15 cellular contexts compared by ENCODE assay signal in genomic region chr6:28737750-28738395, GRCh38.
A peak's percentile ranks its signal among the peaks of the same experiment; 100 is the strongest.
DNase-seq lines count a peak whose midpoint lies in the region; ATAC-seq and TF ChIP-seq lines count a peak whose summit lies in the region.
"Had no signal": no experiment of that assay in that cellular context is flagged by ENCODE, and none has a peak within 500 bp of the region (broad histone marks: within the 10 kb centered on the region; RNA-seq: fewer than 3 reads in every experiment).

No MANE protein-coding gene starts in this region.

- H3K27me3 Mint-ChIP-seq in CD4-positive, alpha-beta memory T cell: peaks cover 57 to 67% of the 10 kb centered on the region in 2 donors
- peaks cover 84% of the 10 kb centered on the region for H3K27me3 Mint-ChIP-seq in H9 (ENCODE audit: low read depth)
- peaks cover 64% of the 10 kb centered on the region for H3K27me3 Mint-ChIP-seq in activated T-helper 2 cell treated with anti-CD3 and anti-CD28 coated beads, Interferon-gamma antibody, Interleukin-2, Interleukin-4, amounts not matched to agents 10 μg/mL and 5 μg/mL and 100 μg/mL, durations not matched to agents 14 hours and 24 hours and 36 hours (ENCODE audit: low read depth)

- CTCF ChIA-PET in CD4-positive, alpha-beta memory T cell (lab: Charles Lee; ENCODE audit: partially characterized antibody): interaction anchor here (0.6 kb wide), 1 partner anchor 199 kb away, joined by 3 read pairs; no protein-coding TSS in a partner anchor

- H4K8ac ChIP-seq in H9 (replicated peaks; ENCODE audit: insufficient read length, low read depth, low read length): no peak overlapping the region

- no peak overlapping the region for H3K56ac ChIP-seq in H9 (ENCODE audit: insufficient read length, low read depth, low read length)

- POLR2A ChIA-PET in CD4-positive, alpha-beta memory T cell (lab: Charles Lee; ENCODE audit: partially characterized antibody): no interaction called here

- peaks cover 61% of the 10 kb centered on the region for H3K27me3 ChIP-seq in CD4-positive, alpha-beta memory T cell (ENCODE audit: insufficient read depth, low read length)
- peaks cover 14% of the 10 kb centered on the region; the same call in 1 of the 2 replicates for H3K27me3 ChIP-seq in H9 (ENCODE audit: insufficient read depth, low read length)
- H3K27me3 ChIP-seq in iPS-20b (ENCODE audit: insufficient read depth, low read length): peaks cover 90% of the 10 kb centered on the region
- H3K27me3 ChIP-seq: vagina had no signal

- no peak overlapping the region for H2BK120ac ChIP-seq in H9 (ENCODE audit: low read depth, low read length, poor library complexity, severe bottlenecking)

- H3K79me1 ChIP-seq in H9 (ENCODE audit: insufficient read depth, low read depth, low read length, poor library complexity, severe bottlenecking): no peaks in the 10 kb centered on the region

- H3K4me3 Mint-ChIP-seq in CD4-positive, alpha-beta memory T cell: peak overlapping the region in 1 of 8 donors; percentile 22
- peak overlapping the region; percentile 72 to 82 for H3K4me3 Mint-ChIP-seq in H9
- peak overlapping the region; percentile 1 for H3K4me3 Mint-ChIP-seq in activated T-helper 2 cell treated with anti-CD3 and anti-CD28 coated beads, Interferon-gamma antibody, Interleukin-2, Interleukin-4, amounts not matched to agents 10 μg/mL and 5 μg/mL and 100 μg/mL, durations not matched to agents 14 hours and 24 hours and 36 hours (ENCODE audit: low read depth)
- H3K4me3 Mint-ChIP-seq: CD4-positive, alpha-beta T cell; natural killer cell treated with Interleukin-12 subunit alpha and Interleukin-12 subunit beta and Interleukin-15 and Interleukin-18, amount 100 ng/mL, for 72 hours had no signal

- no peak overlapping the region for H2BK5ac ChIP-seq in H9 (ENCODE audit: insufficient read length, low read length)

- no peak for DNase-seq in CD4-positive, alpha-beta memory T cell
- DNase-seq in H9 (peak; percentile 60), NCI-H2081 (lab: John Stamatoyannopoulos, UW) (no peak)
- no peak for DNase-seq in activated T-helper 2 cell treated with anti-CD3 and anti-CD28 coated beads, Interferon-gamma antibody, Interleukin-2, Interleukin-4, amounts not matched to agents 10 μg/mL and 5 μg/mL and 100 μg/mL, durations not matched to agents 14 hours and 24 hours and 36 hours (ENCODE audit: low spot score)
- DNase-seq: activated CD4-positive, alpha-beta T cell treated with anti-CD3 and anti-CD28 coated beads, Interleukin-2, amount 50 U/mL, for 48 hours; activated gamma-delta T cell treated with Interleukin-2 at 50 U/mL for 16 hours; CD4-positive, alpha-beta T cell; NCI-H187 treated with DMSO at 0.1 percent for 48 hours had no signal

- no peak overlapping the region for H3K4ac ChIP-seq in H9 (ENCODE audit: low read depth, low read length)

- peak overlapping the region in 4 of 7 donors; percentile 59 to 94 (median 70) for H3K27ac Mint-ChIP-seq in CD4-positive, alpha-beta memory T cell
- no peak overlapping the region; a peak in 1 of 7 replicates for H3K27ac Mint-ChIP-seq in H9
- H3K27ac Mint-ChIP-seq in activated T-helper 2 cell treated with anti-CD3 and anti-CD28 coated beads, Interferon-gamma antibody, Interleukin-2, Interleukin-4, amounts not matched to agents 10 μg/mL and 5 μg/mL and 100 μg/mL, durations not matched to agents 14 hours and 24 hours and 36 hours: no peak overlapping the region
- H3K27ac Mint-ChIP-seq: CD4-positive, alpha-beta T cell; natural killer cell treated with Interleukin-12 subunit alpha and Interleukin-12 subunit beta and Interleukin-15 and Interleukin-18, amount 100 ng/mL, for 72 hours had no signal

- H3K9me3 ChIP-seq in CD4-positive, alpha-beta memory T cell (ENCODE audit: control insufficient read depth in 1 of 2, low read length in 2 of 2): no peaks in the 10 kb centered on the region
- H3K9me3 ChIP-seq in H9 (ENCODE audit: control insufficient read depth, low read depth, low read length) (no peaks in the 10 kb centered on the region), iPS-20b (ENCODE audit: insufficient read depth, low read depth, low read length) (no peaks in the 10 kb centered on the region)
- H3K9me3 ChIP-seq: vagina had no signal

- intact Hi-C loops in CD4-positive, alpha-beta memory T cell (cut with micrococcal nuclease): loop anchor here (10.0 kb wide), 1 partner anchor 77 kb away; no protein-coding TSS in a partner anchor
- intact Hi-C loops in activated T-helper 2 cell treated with anti-CD3 and anti-CD28 coated beads, Interferon-gamma antibody, Interleukin-2, Interleukin-4, amounts not matched to agents 10 μg/mL and 5 μg/mL and 100 μg/mL, durations not matched to agents 14 hours and 24 hours and 36 hours (cut with micrococcal nuclease): loop anchor here (2.0 to 5.0 kb wide), 2 partner anchors 39 to 41 kb away; no protein-coding TSS in a partner anchor

- H2BK15ac ChIP-seq in H9 (ENCODE audit: low read depth, low read length): no peak overlapping the region

- H3K23ac ChIP-seq in H9 (ENCODE audit: insufficient read length, low read depth, low read length): no peak overlapping the region

- H3K27ac ChIP-seq in CD4-positive, alpha-beta memory T cell (ENCODE audit: low read depth, low read length): no peak overlapping the region
- H3K27ac ChIP-seq in H9 (ENCODE audit: insufficient read length, low read depth, low read length): no peak overlapping the region
- H3K27ac ChIP-seq in iPS-20b (ENCODE audit: low read length): no peak overlapping the region
- H3K27ac ChIP-seq: cardiac muscle cell, right atrium auricular region, vagina had no signal

- no peak overlapping the region for H3K14ac ChIP-seq in H9 (ENCODE audit: insufficient read depth, low read length)

- no peak overlapping the region for H3K18ac ChIP-seq in H9 (ENCODE audit: insufficient read length, low read depth, low read length)

- H2BK12ac ChIP-seq in H9 (ENCODE audit: insufficient read length, low read depth, low read length): no peak overlapping the region

- H3K4me3 ChIP-seq in CD4-positive, alpha-beta memory T cell (ENCODE audit: low read length in 2 of 2): no peak overlapping the region
- peak overlapping the region; percentile 64 for H3K4me3 ChIP-seq in iPS-20b (ENCODE audit: low read length)
- H3K4me3 ChIP-seq: cardiac muscle cell, right atrium auricular region, vagina had no signal

- H3T11ph ChIP-seq in H9 (ENCODE audit: low read length): no peak overlapping the region

- peaks cover 0 to 2% (median under 1%) of the 10 kb centered on the region in 4 donors for H3K4me1 Mint-ChIP-seq in CD4-positive, alpha-beta memory T cell
- peaks cover 31 to 38% of the 10 kb centered on the region in 2 experiments for H3K4me1 Mint-ChIP-seq in H9
- peaks cover 6% of the 10 kb centered on the region for H3K4me1 Mint-ChIP-seq in activated T-helper 2 cell treated with anti-CD3 and anti-CD28 coated beads, Interferon-gamma antibody, Interleukin-2, Interleukin-4, amounts not matched to agents 10 μg/mL and 5 μg/mL and 100 μg/mL, durations not matched to agents 14 hours and 24 hours and 36 hours (ENCODE audit: low read depth)

- ATAC-seq in GM21576 (IDR thresholded peaks at IDR 0.05; ENCODE audit: unreplicated experiment) (no peak), GM18861 (IDR thresholded peaks at IDR 0.05; ENCODE audit: unreplicated experiment) (no peak)
- ATAC-seq: natural killer cell treated with Interleukin-12 subunit alpha and Interleukin-12 subunit beta and Interleukin-15 and Interleukin-18, amount 100 ng/mL, for 72 hours had no signal

- no peak overlapping the region for H4K5ac ChIP-seq in H9 (ENCODE audit: insufficient read length, low read depth, low read length)

- peaks cover 16 to 21% of the 10 kb centered on the region in 2 donors for H3K36me3 Mint-ChIP-seq in CD4-positive, alpha-beta memory T cell
- peaks cover 0 to 2% (median 0%) of the 10 kb centered on the region in 3 experiments; a peak in 1 of 7 replicates for H3K36me3 Mint-ChIP-seq in H9 (ENCODE audit: insufficient read depth in 1 of 3, low read depth in 3 of 3)
- peaks cover 8% of the 10 kb centered on the region for H3K36me3 Mint-ChIP-seq in activated T-helper 2 cell treated with anti-CD3 and anti-CD28 coated beads, Interferon-gamma antibody, Interleukin-2, Interleukin-4, amounts not matched to agents 10 μg/mL and 5 μg/mL and 100 μg/mL, durations not matched to agents 14 hours and 24 hours and 36 hours (ENCODE audit: low read depth)

- H2AFZ ChIP-seq in H9 (ENCODE audit: low read length): peak overlapping the region; percentile 29

- no CpG with 5 or more reads among the region's 17 CpGs for WGBS in H9 (ENCODE audit: extremely low coverage, insufficient read length, low lambda C conversion rate)

- H3K4me2 ChIP-seq in H9 (ENCODE audit: insufficient read depth, insufficient read length, low read length): peak overlapping the region; percentile 92

- no peaks in the 10 kb centered on the region for H3K36me3 ChIP-seq in CD4-positive, alpha-beta memory T cell (ENCODE audit: insufficient read depth, low read length)
- H3K36me3 ChIP-seq in iPS-20b (ENCODE audit: insufficient read depth, low read depth, low read length): no peaks in the 10 kb centered on the region
- H3K36me3 ChIP-seq: cardiac muscle cell, right atrium auricular region, vagina had no signal

- H4K20me1 ChIP-seq in H9 (ENCODE audit: control insufficient read depth, insufficient read depth, insufficient read length): no peaks in the 10 kb centered on the region

- H3K23me2 ChIP-seq in H9 (ENCODE audit: insufficient read length, low read depth, low read length, poor library complexity, severe bottlenecking): peaks cover 15% of the 10 kb centered on the region

- H3K9ac ChIP-seq in H9 (ENCODE audit: extremely low read depth, insufficient read length, low read length) (peak overlapping the region; percentile 1), iPS-20b (ENCODE audit: low read depth, low read length) (0 out of 2 replicates have a peak overlapping the region, but pooled peaks have one; percentile 12)

- H3K4me1 ChIP-seq in CD4-positive, alpha-beta memory T cell (ENCODE audit: insufficient read depth, low read length): no peaks in the 10 kb centered on the region
- H3K4me1 ChIP-seq in H9 (ENCODE audit: insufficient read depth, low read length) (no peaks in the 10 kb centered on the region), iPS-20b (ENCODE audit: insufficient read depth, low read length) (peaks cover 4% of the 10 kb centered on the region; the same call in 1 of the 2 replicates)
- H3K4me1 ChIP-seq: right atrium auricular region, vagina had no signal

- H3K9me3 Mint-ChIP-seq in CD4-positive, alpha-beta memory T cell: peaks cover 8 to 61% (median 50%) of the 10 kb centered on the region in 8 donors
- peaks cover 4 to 6% of the 10 kb centered on the region in 2 experiments; a peak in 3 of 5 replicates for H3K9me3 Mint-ChIP-seq in H9
- peaks cover 37% of the 10 kb centered on the region for H3K9me3 Mint-ChIP-seq in activated T-helper 2 cell treated with anti-CD3 and anti-CD28 coated beads, Interferon-gamma antibody, Interleukin-2, Interleukin-4, amounts not matched to agents 10 μg/mL and 5 μg/mL and 100 μg/mL, durations not matched to agents 14 hours and 24 hours and 36 hours

- TF ChIP-seq CTCF in H9 (conservative IDR thresholded peaks at IDR 0.05): no peak

- H2AK5ac ChIP-seq in H9 (ENCODE audit: insufficient read length, low read length): no peak overlapping the region

- no peak overlapping the region for H4K91ac ChIP-seq in H9 (ENCODE audit: insufficient read length, low read depth, low read length)

- no peaks in the 10 kb centered on the region for H3K79me2 ChIP-seq in H9 (ENCODE audit: insufficient read depth, low read length)

- H2BK20ac ChIP-seq in H9 (ENCODE audit: low read depth, low read length, poor library complexity, severe bottlenecking): no peak overlapping the region

Comparison
In these comparisons a context has a peak if more than half of its experiments do, and no peak if none do; other contexts are left out.
1. H3K27ac Mint-ChIP-seq: peak in CD4-positive, alpha-beta memory T cell (4 of 7); none in H9 (0 of 3) and activated T-helper 2 cell treated with anti-CD3 and anti-CD28 coated beads, Interferon-gamma antibody, Interleukin-2, Interleukin-4, amounts not matched to agents 10 μg/mL and 5 μg/mL and 100 μg/mL, durations not matched to agents 14 hours and 24 hours and 36 hours (single experiment).